1 cellular context compared by ENCODE assay signal in genomic region chr11:117179048-117179999, GRCh38.
TF ChIP-seq lines count a peak whose summit lies in the region.

No MANE protein-coding gene starts in this region.

TF ChIP-seq in HepG2, 621 proteins besides CTCF, POLR2A, EP300 and RAD21 (continued from another document and continues in another):
- no peak for TF ChIP-seq SALL2 (CRISPR knock-in tag; IDR thresholded peaks at IDR 0.05)
- no peak for TF ChIP-seq SRSF9 (IDR thresholded peaks at IDR 0.05; ENCODE audit: borderline replicate concordance, insufficient read depth, low read depth, low read length, poor library complexity, severe bottlenecking)
- TF ChIP-seq ZNF263 (CRISPR knock-in tag; IDR thresholded peaks at IDR 0.05) = 0 out of 2 replicates have a peak, but pooled peaks have one; percentile 31
- no peak for TF ChIP-seq FOXA1 (IDR thresholded peaks at IDR 0.05)
- TF ChIP-seq FOXA1 (CRISPR knock-in tag; IDR thresholded peaks at IDR 0.05) = no peak
- no peak for TF ChIP-seq ZSCAN12 (CRISPR knock-in tag; IDR thresholded peaks at IDR 0.05)
- 0 out of 2 replicates have a peak, but pooled peaks have one; percentile 55 for TF ChIP-seq CREBL2 (CRISPR knock-in tag; IDR thresholded peaks at IDR 0.05; ENCODE audit: borderline replicate concordance)
- no peak for TF ChIP-seq NFE2 (CRISPR knock-in tag; IDR thresholded peaks at IDR 0.05)
- TF ChIP-seq ZNF639 (CRISPR knock-in tag; conservative IDR thresholded peaks at IDR 0.05) = no peak
- TF ChIP-seq FOXJ3 (CRISPR knock-in tag; IDR thresholded peaks at IDR 0.05; ENCODE audit: borderline replicate concordance) = no peak
- TF ChIP-seq FOXP1 (IDR thresholded peaks at IDR 0.05) = no peak
- TF ChIP-seq FOXP1 (CRISPR knock-in tag; IDR thresholded peaks at IDR 0.05) = no peak
- no peak for TF ChIP-seq ZNF75D (CRISPR knock-in tag; IDR thresholded peaks at IDR 0.05; ENCODE audit: borderline replicate concordance)
- no peak for TF ChIP-seq ATRX (CRISPR knock-in tag; IDR thresholded peaks at IDR 0.05; ENCODE audit: borderline replicate concordance)
- TF ChIP-seq ZNF230 (CRISPR knock-in tag; IDR thresholded peaks at IDR 0.05) = no peak
- TF ChIP-seq U2AF2 (IDR thresholded peaks at IDR 0.05; ENCODE audit: low read depth, low read length) = no peak
- 0 out of 2 replicates have a peak, but pooled peaks have one; percentile 13 for TF ChIP-seq PHF20 (CRISPR knock-in tag; IDR thresholded peaks at IDR 0.05)
- TF ChIP-seq ZNF232 (CRISPR knock-in tag; IDR thresholded peaks at IDR 0.05; ENCODE audit: borderline replicate concordance) = no peak
- no peak; the same call in 1 of the 2 replicates for TF ChIP-seq ZSCAN30 (CRISPR knock-in tag; IDR thresholded peaks at IDR 0.05)
- TF ChIP-seq JUND (CRISPR knock-in tag; IDR thresholded peaks at IDR 0.05) = no peak
- TF ChIP-seq XBP1 (CRISPR knock-in tag; IDR thresholded peaks at IDR 0.05) = no peak
- peak; percentile 73; the same call in 1 of the 2 replicates for TF ChIP-seq BCL3 (CRISPR knock-in tag; IDR thresholded peaks at IDR 0.05)
- TF ChIP-seq KMT2A (CRISPR knock-in tag; IDR thresholded peaks at IDR 0.05) = no peak
- TF ChIP-seq MAZ (IDR thresholded peaks at IDR 0.05; ENCODE audit: borderline replicate concordance, low read depth, low read length) = no peak
- TF ChIP-seq MAZ (CRISPR knock-in tag; IDR thresholded peaks at IDR 0.05; ENCODE audit: low read depth) = peak; percentile 17; the same call in 1 of the 2 replicates
- peak; percentile 58 for TF ChIP-seq ZNF883 (CRISPR knock-in tag; IDR thresholded peaks at IDR 0.05; ENCODE audit: not compliant biosample characterization)
- no peak for TF ChIP-seq FOSL1 (CRISPR knock-in tag; IDR thresholded peaks at IDR 0.05; ENCODE audit: borderline replicate concordance)
- TF ChIP-seq ZNF546 (CRISPR knock-in tag; conservative IDR thresholded peaks at IDR 0.05) = no peak
- TF ChIP-seq ZNF557 (CRISPR knock-in tag; IDR thresholded peaks at IDR 0.05) = 0 out of 2 replicates have a peak, but pooled peaks have one; percentile 22
- TF ChIP-seq EEA1 (CRISPR knock-in tag; IDR thresholded peaks at IDR 0.05; ENCODE audit: borderline replicate concordance) = no peak; the same call in 1 of the 2 replicates
- TF ChIP-seq THAP8 (CRISPR knock-in tag; IDR thresholded peaks at IDR 0.05; ENCODE audit: borderline replicate concordance) = no peak
- no peak for TF ChIP-seq PITX1 (CRISPR knock-in tag; IDR thresholded peaks at IDR 0.05)
- no peak for TF ChIP-seq ZNF570 (CRISPR knock-in tag; IDR thresholded peaks at IDR 0.05; ENCODE audit: borderline replicate concordance)
- TF ChIP-seq ZEB1 (IDR thresholded peaks at IDR 0.05; ENCODE audit: insufficient replicate concordance, low read depth) = no peak
- no peak for TF ChIP-seq NCOA5 (CRISPR knock-in tag; IDR thresholded peaks at IDR 0.05)
- no peak for TF ChIP-seq NRL (CRISPR knock-in tag; IDR thresholded peaks at IDR 0.05; ENCODE audit: borderline replicate concordance)
- peak; percentile 9 for TF ChIP-seq SAP130 (CRISPR knock-in tag; IDR thresholded peaks at IDR 0.05; ENCODE audit: low read depth)
- no peak for TF ChIP-seq HNF1A (IDR thresholded peaks at IDR 0.05; ENCODE audit: low read depth)
- no peak for TF ChIP-seq HNF1A (CRISPR knock-in tag; IDR thresholded peaks at IDR 0.05; ENCODE audit: borderline replicate concordance)
- no peak; the same call in 1 of the 2 replicates for TF ChIP-seq MED13 (CRISPR knock-in tag; IDR thresholded peaks at IDR 0.05)
- TF ChIP-seq EZH2 (conservative IDR thresholded peaks at IDR 0.05; ENCODE audit: low read depth, low read length) = no peak
- TF ChIP-seq HOXA3 (CRISPR knock-in tag; IDR thresholded peaks at IDR 0.05) = peak; percentile 11; the same call in 1 of the 2 replicates
- no peak for TF ChIP-seq MLLT10 (CRISPR knock-in tag; IDR thresholded peaks at IDR 0.05)
- TF ChIP-seq MEIS1 (CRISPR knock-in tag; IDR thresholded peaks at IDR 0.05; ENCODE audit: borderline replicate concordance) = no peak
- TF ChIP-seq ZNF567 (CRISPR knock-in tag; IDR thresholded peaks at IDR 0.05; ENCODE audit: borderline replicate concordance) = 0 out of 2 replicates have a peak, but pooled peaks have one; percentile 50
- TF ChIP-seq CCDC6 (CRISPR knock-in tag; IDR thresholded peaks at IDR 0.05) = no peak
- TF ChIP-seq SETDB1 (CRISPR knock-in tag; IDR thresholded peaks at IDR 0.05; ENCODE audit: borderline replicate concordance) = no peak
- TF ChIP-seq SIN3B (IDR thresholded peaks at IDR 0.05; ENCODE audit: low read length) = no peak
- no peak for TF ChIP-seq HHEX (CRISPR knock-in tag; IDR thresholded peaks at IDR 0.05)
- no peak for TF ChIP-seq ZNF34 (CRISPR knock-in tag; IDR thresholded peaks at IDR 0.05; ENCODE audit: borderline replicate concordance)
- TF ChIP-seq ZNF296 (CRISPR knock-in tag; conservative IDR thresholded peaks at IDR 0.05) = no peak
- TF ChIP-seq ZNF512 (CRISPR knock-in tag; IDR thresholded peaks at IDR 0.05) = no peak
- TF ChIP-seq AGO2 (optimal IDR thresholded peaks at IDR 0.05; ENCODE audit: low read depth, low read length) = peak; percentile 80
- TF ChIP-seq ZSCAN22 (CRISPR knock-in tag; IDR thresholded peaks at IDR 0.05) = no peak
- TF ChIP-seq ZNF331 (CRISPR knock-in tag; IDR thresholded peaks at IDR 0.05) = no peak
- TF ChIP-seq CSRNP1 (CRISPR knock-in tag; IDR thresholded peaks at IDR 0.05) = peak; percentile 30; the same call in 1 of the 2 replicates
- no peak for TF ChIP-seq ZHX2 (IDR thresholded peaks at IDR 0.05; ENCODE audit: low read depth)
- no peak for TF ChIP-seq ZHX2 (CRISPR knock-in tag; IDR thresholded peaks at IDR 0.05; ENCODE audit: borderline replicate concordance)
- no peak for TF ChIP-seq NR2F1 (CRISPR knock-in tag; IDR thresholded peaks at IDR 0.05)
